Comparison of ENCODE assay signal across 9 cellular contexts in genomic region chr12:132593938-132594358, GRCh38. TPM values are rescaled to one million over a fixed set of nuclear protein-coding genes. Genes with fewer than 3 reads are reported as not detected.
DNase-seq lines count a peak whose midpoint lies in the region; ATAC-seq, FAIRE-seq and TF ChIP-seq lines count a peak whose summit lies in the region.
"Had no signal": no experiment of that assay in that cellular context is flagged by ENCODE, and none has a peak within 500 bp of the region (broad histone marks: within the 10 kb centered on the region; RNA-seq: fewer than 3 reads in every experiment).

No MANE protein-coding gene starts in this region.

- no peaks in the 10 kb centered on the region for H3K36me3 ChIP-seq in Peyer's patch
- H3K36me3 ChIP-seq: neutrophil had no signal

- TF ChIP-seq POLR2A in GM12891 (IDR thresholded peaks at IDR 0.05; ENCODE audit: low read depth, low read length) (no peak), Peyer's patch (IDR thresholded peaks at IDR 0.05) (no peak)

- CTCF ChIA-PET in AG04450 (lab: Charles Lee): interaction anchor here (1.3 kb wide), 1 partner anchor 33 kb away, joined by 7 read pairs; no protein-coding TSS in a partner anchor

- H3K4me3 ChIP-seq in AG04450 (ENCODE audit: low read depth, low read length) (no peak overlapping the region), Peyer's patch (peak overlapping the region in 2 of 4 donors; percentile 33 to 36)

- ATAC-seq in stimulated activated naive CD8-positive, alpha-beta T cell treated with anti-CD3 and anti-CD28 coated beads, Interleukin-15, amount 100 ng/mL, for 72 hours: peak; percentile 80
- no peak for ATAC-seq in HG03108 (IDR thresholded peaks at IDR 0.05; ENCODE audit: unreplicated experiment)

- peaks cover 13% of the 10 kb centered on the region for H3K9me3 ChIP-seq in AG04450 (ENCODE audit: control insufficient read depth, insufficient read depth, low read length)
- H3K9me3 ChIP-seq in Peyer's patch: peaks cover 0 to 3% (median 0%) of the 10 kb centered on the region in 4 donors
- H3K9me3 ChIP-seq: neutrophil had no signal

- no peak overlapping the region for H3K27ac Mint-ChIP-seq in stimulated activated naive CD8-positive, alpha-beta T cell treated with anti-CD3 and anti-CD28 coated beads, Interleukin-15, amount 100 ng/mL, for 72 hours

- FAIRE-seq in GM12891 (lab: Jason Lieb, UNC) (peak; percentile 41), colon (lab: Jason Lieb, UNC) (peak; percentile 72)

- POLR2A ChIA-PET in AG04450 (lab: Yijun Ruan, JAX): no interaction called here

- no peak overlapping the region for H3K4me3 Mint-ChIP-seq in stimulated activated naive CD8-positive, alpha-beta T cell treated with anti-CD3 and anti-CD28 coated beads, Interleukin-15, amount 100 ng/mL, for 72 hours

- no peak overlapping the region for H3K27ac ChIP-seq in AG04450 (ENCODE audit: low read depth, low read length)
- peak overlapping the region in 1 of 4 donors; percentile 18 for H3K27ac ChIP-seq in Peyer's patch
- H3K27ac ChIP-seq: neutrophil had no signal

- in situ Hi-C loops in KBM-7 (cut with MboI; ENCODE audit: low pct_unique_long_range_greater_than_20kb, low sequenced_read_pairs): no loop called here

- peaks cover 44% of the 10 kb centered on the region for H3K27me3 Mint-ChIP-seq in stimulated activated naive CD8-positive, alpha-beta T cell treated with anti-CD3 and anti-CD28 coated beads, Interleukin-15, amount 100 ng/mL, for 72 hours

- peaks cover 16% of the 10 kb centered on the region for H3K4me1 Mint-ChIP-seq in stimulated activated naive CD8-positive, alpha-beta T cell treated with anti-CD3 and anti-CD28 coated beads, Interleukin-15, amount 100 ng/mL, for 72 hours

- no peaks in the 10 kb centered on the region for H3K9me3 Mint-ChIP-seq in stimulated activated naive CD8-positive, alpha-beta T cell treated with anti-CD3 and anti-CD28 coated beads, Interleukin-15, amount 100 ng/mL, for 72 hours

- H3K4me1 ChIP-seq in Peyer's patch: peaks cover 0 to 4% (median 0%) of the 10 kb centered on the region in 4 donors

- TF ChIP-seq CTCF in AG04450 (IDR thresholded peaks at IDR 0.05; ENCODE audit: low read depth, low read length) (no peak), Peyer's patch (IDR thresholded peaks at IDR 0.05) (no peak)

- peaks cover 11% of the 10 kb centered on the region for H3K27me3 ChIP-seq in AG04450 (ENCODE audit: control insufficient read depth, insufficient read depth, low read length)
- no peaks in the 10 kb centered on the region for H3K27me3 ChIP-seq in Peyer's patch

- DNase-seq in AG04450 (ENCODE audit: low read depth, low spot score) (peak; percentile 87), GM12891 (ENCODE audit: insufficient read length, low spot score) (no peak), KBM-7 (peak; percentile 69), Peyer's patch (peak; percentile 49 to 95 (median 94)), left kidney (ENCODE audit: low read depth, low spot score) (peak; percentile 99)
- no peak for DNase-seq in stimulated activated naive CD8-positive, alpha-beta T cell treated with anti-CD3 and anti-CD28 coated beads, Interleukin-15, amount 100 ng/mL, for 72 hours

TF ChIP-seq in GM12891, 5 proteins besides CTCF, POLR2A, EP300 and RAD21:
- TF ChIP-seq PAX5 (IDR thresholded peaks at IDR 0.05; ENCODE audit: insufficient read depth, low read length, severe bottlenecking) (no peak), POU2F2 (IDR thresholded peaks at IDR 0.05; ENCODE audit: low read depth, low read length) (no peak), TAF1 (IDR thresholded peaks at IDR 0.05; ENCODE audit: low read depth, low read length) (no peak), SPI1 (IDR thresholded peaks at IDR 0.05; ENCODE audit: low read depth, low read length) (no peak), POLR2AphosphoS5 (IDR thresholded peaks at IDR 0.05; ENCODE audit: low read depth, low read length) (no peak)

RNA-seq across cellular contexts. Expression of gene LRCOL1, which starts 16.4 kb away (rescaled TPM):
- 0.11 and 0.35 TPM in 2 replicates for polyA plus RNA-seq in AG04450 (2011; rRNA removed)
- not detected in 2 replicates for polyA minus RNA-seq in AG04450 (2011; rRNA and poly(A)+ RNA removed)
- 0.18 TPM for polyA plus RNA-seq in GM12891 (2012; ENCODE audit: low read depth, missing spikeins)
- total RNA-seq in Peyer's patch: not detected

RNA-seq across cellular contexts. Expression of gene P2RX2, which starts 24.6 kb away (rescaled TPM):
- polyA plus RNA-seq in AG04450 (2011; rRNA removed): not detected in 2 replicates
- not detected in 2 replicates for polyA minus RNA-seq in AG04450 (2011; rRNA and poly(A)+ RNA removed)
- polyA plus RNA-seq in GM12891 (2012; ENCODE audit: low read depth, missing spikeins): 0.08 TPM
- total RNA-seq in Peyer's patch: 1 to 10 TPM in 3 of 4 donors, not detected in 1; 3.8 to 4.7 (median 4.1) TPM

Comparison
In these comparisons a context has a peak if more than half of its experiments do, and no peak if none do; other contexts are left out.
1. DNase-seq: peak in AG04450 (single experiment), KBM-7 (single experiment), Peyer's patch (3 of 3) and left kidney (single experiment); none in GM12891 (single experiment) and stimulated activated naive CD8-positive, alpha-beta T cell treated with anti-CD3 and anti-CD28 coated beads, Interleukin-15, amount 100 ng/mL, for 72 hours (0 of 2).